13 cellular contexts compared by ENCODE assay signal in the genomic region with DNA sequence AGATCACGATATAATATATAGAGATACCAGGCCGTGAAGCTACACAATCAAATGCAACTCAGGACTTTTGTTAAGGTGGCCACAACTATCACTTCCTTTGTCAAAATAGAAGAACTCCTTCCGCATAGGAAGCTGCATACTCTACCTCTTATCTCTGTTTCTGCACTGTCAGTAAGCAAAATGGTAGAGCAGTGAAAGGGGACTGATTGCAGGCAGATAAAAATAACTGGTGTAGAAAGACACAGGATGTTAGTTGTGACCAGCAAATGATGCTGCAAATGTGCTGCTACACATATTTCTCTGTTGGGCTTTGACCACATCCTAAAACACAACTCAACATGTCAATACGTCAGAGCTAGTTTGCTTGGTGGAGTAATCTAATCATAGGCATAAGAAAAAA. TPM values are rescaled to one million over a fixed set of nuclear protein-coding genes. Genes with fewer than 3 reads are reported as not detected.
A peak's percentile ranks its signal among the peaks of the same experiment; 100 is the strongest.
DNase-seq lines count a peak whose midpoint lies in the region; ATAC-seq and TF ChIP-seq lines count a peak whose summit lies in the region.
"Had no signal": no experiment of that assay in that cellular context is flagged by ENCODE, and none has a peak within 500 bp of the region (broad histone marks: within the 10 kb centered on the region; RNA-seq: fewer than 3 reads in every experiment).

No MANE protein-coding gene starts in this region.

- H3K4me1 ChIP-seq in A673 (ENCODE audit: insufficient read depth, low read length, poor library complexity, severe bottlenecking), result no peaks in the 10 kb centered on the region
- H3K4me1 ChIP-seq: A549, testis had no signal

- peaks cover 24% of the 10 kb centered on the region for H3K4me1 Mint-ChIP-seq in activated CD4-positive, alpha-beta T cell treated with anti-CD3 and anti-CD28 coated beads for 36 hours
- peaks cover 14% of the 10 kb centered on the region for H3K4me1 Mint-ChIP-seq in activated CD4-positive, alpha-beta memory T cell treated with anti-CD3 and anti-CD28 coated beads for 36 hours (ENCODE audit: low read depth)
- H3K4me1 Mint-ChIP-seq in naive thymus-derived CD8-positive, alpha-beta T cell, result peaks cover 8 to 25% (median 21%) of the 10 kb centered on the region in 4 donors

- peaks cover 2% of the 10 kb centered on the region for H3K36me3 Mint-ChIP-seq in activated CD4-positive, alpha-beta T cell treated with anti-CD3 and anti-CD28 coated beads for 36 hours (ENCODE audit: low read depth)
- no peaks in the 10 kb centered on the region for H3K36me3 Mint-ChIP-seq in activated CD4-positive, alpha-beta memory T cell treated with anti-CD3 and anti-CD28 coated beads for 36 hours
- peaks cover 0 to 7% (median 6%) of the 10 kb centered on the region in 3 donors for H3K36me3 Mint-ChIP-seq in naive thymus-derived CD8-positive, alpha-beta T cell

- no peak for TF ChIP-seq CTCF in A673 (conservative IDR thresholded peaks at IDR 0.05; ENCODE audit: low read depth, low read length)

- no TSS peak for BruUV-seq in A673 (replicated peaks; lab: Mats Ljungman, UMichigan)

- ATAC-seq in activated CD4-positive, alpha-beta T cell treated with anti-CD3 and anti-CD28 coated beads for 36 hours, result peak; percentile 95
- peak; percentile 61 for ATAC-seq in HG02610 (IDR thresholded peaks at IDR 0.05; ENCODE audit: unreplicated experiment)
- peak; percentile 90 to 96 for ATAC-seq in naive thymus-derived CD8-positive, alpha-beta T cell
- ATAC-seq: A549 had no signal

- H3K4me3 Mint-ChIP-seq in activated CD4-positive, alpha-beta T cell treated with anti-CD3 and anti-CD28 coated beads for 36 hours, result peak overlapping the region; percentile 30
- peak overlapping the region; percentile 20 for H3K4me3 Mint-ChIP-seq in activated CD4-positive, alpha-beta memory T cell treated with anti-CD3 and anti-CD28 coated beads for 36 hours
- peak overlapping the region in 9 of 10 donors; percentile 20 to 61 (median 46) for H3K4me3 Mint-ChIP-seq in naive thymus-derived CD8-positive, alpha-beta T cell

- DNase-seq in activated CD4-positive, alpha-beta T cell treated with anti-CD3 and anti-CD28 coated beads for 36 hours, result no peak
- DNase-seq in activated CD4-positive, alpha-beta T cell treated with anti-CD3 and anti-CD28 coated beads for 48 hours, result no peak
- DNase-seq in activated CD4-positive, alpha-beta memory T cell treated with anti-CD3 and anti-CD28 coated beads for 36 hours, result peak; percentile 25
- DNase-seq in naive thymus-derived CD8-positive, alpha-beta T cell, result peak in 7 of 10 donors; percentile 25 to 86 (median 67)
- DNase-seq in DMS53 (lab: John Stamatoyannopoulos, UW), result no peak
- DNase-seq in A673 (ENCODE audit: low spot score), result no peak
- no peak for DNase-seq in retina
- DNase-seq: NCI-H1092 treated with DMSO at 0.1 percent for 48 hours, testis had no signal

- intact Hi-C loops in activated CD4-positive, alpha-beta T cell treated with anti-CD3 and anti-CD28 coated beads for 36 hours (cut with DNase I, micrococcal nuclease), result no loop called here
- intact Hi-C loops in activated CD4-positive, alpha-beta memory T cell treated with anti-CD3 and anti-CD28 coated beads for 36 hours (cut with micrococcal nuclease), result loop anchor here (1.0 kb wide), 2 partner anchors 12 to 29 kb away; no protein-coding TSS in a partner anchor
- intact Hi-C loops in A673 (cut with micrococcal nuclease; ENCODE audit: unreplicated experiment), result no loop called here

- H3K4me3 ChIP-seq in A673 (ENCODE audit: low read depth, low read length, poor library complexity, severe bottlenecking), result no peak overlapping the region
- H3K4me3 ChIP-seq: A549, testis had no signal

- CTCF ChIA-PET in activated CD4-positive, alpha-beta T cell treated with anti-CD3 and anti-CD28 coated beads for 36 hours (lab: Charles Lee), result interaction anchor here (1.4 to 2.2 kb wide), 3 partner anchors 12 to 109 kb away, joined by 3 to 8 read pairs (median 7); no protein-coding TSS in a partner anchor
- CTCF ChIA-PET in activated CD4-positive, alpha-beta memory T cell treated with anti-CD3 and anti-CD28 coated beads for 36 hours (lab: Charles Lee), result interaction anchor here (1.0 to 1.6 kb wide), 3 partner anchors 12 to 144 kb away, joined by 3 to 7 read pairs (median 6); no protein-coding TSS in a partner anchor
- CTCF ChIA-PET in A673 (lab: Charles Lee), result no interaction called here

- H3K27ac ChIP-seq in A673 (ENCODE audit: low read depth, low read length, poor library complexity, severe bottlenecking), result no peak overlapping the region
- H3K27ac ChIP-seq: A549, testis had no signal

- no peaks in the 10 kb centered on the region for H3K27me3 ChIP-seq in A673 (replicated peaks; ENCODE audit: insufficient read depth, low read depth, low read length, poor library complexity)
- H3K27me3 ChIP-seq: testis had no signal

- peaks cover 8% of the 10 kb centered on the region for H3K9me3 Mint-ChIP-seq in activated CD4-positive, alpha-beta T cell treated with anti-CD3 and anti-CD28 coated beads for 36 hours (ENCODE audit: low read depth)
- peaks cover 8% of the 10 kb centered on the region for H3K9me3 Mint-ChIP-seq in activated CD4-positive, alpha-beta memory T cell treated with anti-CD3 and anti-CD28 coated beads for 36 hours
- peaks cover 0 to 32% (median 7%) of the 10 kb centered on the region in 9 donors for H3K9me3 Mint-ChIP-seq in naive thymus-derived CD8-positive, alpha-beta T cell

- H3K27ac Mint-ChIP-seq in activated CD4-positive, alpha-beta T cell treated with anti-CD3 and anti-CD28 coated beads for 36 hours, result peak overlapping the region; percentile 81
- H3K27ac Mint-ChIP-seq in activated CD4-positive, alpha-beta memory T cell treated with anti-CD3 and anti-CD28 coated beads for 36 hours, result peak overlapping the region; percentile 83
- H3K27ac Mint-ChIP-seq in naive thymus-derived CD8-positive, alpha-beta T cell, result peak overlapping the region; percentile 8 to 91 (median 78)

- H3K36me3 ChIP-seq in A673 (ENCODE audit: insufficient read depth, low read length, poor library complexity, severe bottlenecking), result no peaks in the 10 kb centered on the region

- no peaks in the 10 kb centered on the region for H3K27me3 Mint-ChIP-seq in activated CD4-positive, alpha-beta T cell treated with anti-CD3 and anti-CD28 coated beads for 36 hours
- H3K27me3 Mint-ChIP-seq in activated CD4-positive, alpha-beta memory T cell treated with anti-CD3 and anti-CD28 coated beads for 36 hours, result no peaks in the 10 kb centered on the region
- H3K27me3 Mint-ChIP-seq in naive thymus-derived CD8-positive, alpha-beta T cell, result no peaks in the 10 kb centered on the region

- no peaks in the 10 kb centered on the region for H3K9me3 ChIP-seq in A673 (ENCODE audit: low read depth, low read length, poor library complexity, severe bottlenecking)
- H3K9me3 ChIP-seq: A549, testis had no signal

- POLR2A ChIA-PET in activated CD4-positive, alpha-beta T cell treated with anti-CD3 and anti-CD28 coated beads for 36 hours (lab: Charles Lee), result interaction anchor here (0.6 to 1.2 kb wide), 3 partner anchors 12 to 217 kb away, joined by 3 read pairs; partner anchors contain the start of genes CIP2A and DZIP3
- POLR2A ChIA-PET in activated CD4-positive, alpha-beta memory T cell treated with anti-CD3 and anti-CD28 coated beads for 36 hours (lab: Charles Lee), result no interaction called here
- POLR2A ChIA-PET in naive thymus-derived CD8-positive, alpha-beta T cell (lab: Charles Lee), result interaction anchor here (0.8 to 1.7 kb wide), 4 partner anchors 13 to 217 kb away, joined by 3 to 5 read pairs (median 4); partner anchors contain the start of gene CIP2A
- POLR2A ChIA-PET in A673 (lab: Charles Lee; ENCODE audit: low non-redundant PET), result no interaction called here

RNA-seq across cellular contexts. Expression of gene TRAT1, which starts 16.3 kb away (rescaled TPM):
- total RNA-seq in activated CD4-positive, alpha-beta T cell treated with anti-CD3 and anti-CD28 coated beads for 36 hours, result 10 to 100 TPM; 17.2 to 22.5 TPM
- 10 to 100 TPM; 19.9 to 20.7 TPM for total RNA-seq in activated CD4-positive, alpha-beta memory T cell treated with anti-CD3 and anti-CD28 coated beads for 36 hours
- total RNA-seq in naive thymus-derived CD8-positive, alpha-beta T cell, result 10 to 100 TPM; 35.5 to 39.8 TPM
- polyA plus RNA-seq in naive thymus-derived CD8-positive, alpha-beta T cell, result 10 to 100 TPM; 55.3 to 81.7 (median 56.8) TPM
- total RNA-seq in A673 (2021), result not detected in 2 replicates
- total RNA-seq: fibroblast of lung, HT-29 had no signal
- polyA plus RNA-seq: A549, fibroblast of lung had no signal

RNA-seq across cellular contexts. Expression of gene RETNLB, which starts 49.1 kb away (rescaled TPM):
- total RNA-seq in activated CD4-positive, alpha-beta T cell treated with anti-CD3 and anti-CD28 coated beads for 36 hours, result not detected
- not detected for total RNA-seq in activated CD4-positive, alpha-beta memory T cell treated with anti-CD3 and anti-CD28 coated beads for 36 hours
- total RNA-seq in naive thymus-derived CD8-positive, alpha-beta T cell, result not detected
- polyA plus RNA-seq in naive thymus-derived CD8-positive, alpha-beta T cell, result not detected
- total RNA-seq in A673 (2021), result not detected in 2 replicates
- total RNA-seq: fibroblast of lung, testis had no signal
- polyA plus RNA-seq: A549, fibroblast of lung had no signal

Comparison
In these comparisons a context has a peak if more than half of its experiments do, and no peak if none do; other contexts are left out.
1. DNase-seq: peak in activated CD4-positive, alpha-beta memory T cell treated with anti-CD3 and anti-CD28 coated beads for 36 hours (single experiment) and naive thymus-derived CD8-positive, alpha-beta T cell (7 of 10); none in activated CD4-positive, alpha-beta T cell treated with anti-CD3 and anti-CD28 coated beads for 36 hours (single experiment), activated CD4-positive, alpha-beta T cell treated with anti-CD3 and anti-CD28 coated beads for 48 hours (single experiment), DMS53 (single experiment), A673 (single experiment) and retina (single experiment).
2. RNA of gene TRAT1, which starts 16.3 kb away (total RNA-seq): 35.5 to 39.8 TPM in naive thymus-derived CD8-positive, alpha-beta T cell, 17.2 to 22.5 TPM in activated CD4-positive, alpha-beta T cell treated with anti-CD3 and anti-CD28 coated beads for 36 hours and 19.9 to 20.7 TPM in activated CD4-positive, alpha-beta memory T cell treated with anti-CD3 and anti-CD28 coated beads for 36 hours; not detected in A673; every median in the first group is over 10 times any median in the second.
3. POLR2A ChIA-PET loops: an anchor here in activated CD4-positive, alpha-beta T cell treated with anti-CD3 and anti-CD28 coated beads for 36 hours (0.6 to 1.2 kb wide) and naive thymus-derived CD8-positive, alpha-beta T cell (0.8 to 1.7 kb wide); none called in activated CD4-positive, alpha-beta memory T cell treated with anti-CD3 and anti-CD28 coated beads for 36 hours and A673.
4. Peak in every context shown above with its lines, with median percentiles within 50 percentile points of each other: ATAC-seq, H3K27ac Mint-ChIP-seq and H3K4me3 Mint-ChIP-seq.